In genomic region chr12:96261557-96261956, GRCh38 we compare ENCODE assay signal across 25 cellular contexts.
DNase-seq lines count a peak whose midpoint lies in the region; ATAC-seq and TF ChIP-seq lines count a peak whose summit lies in the region.
"Had no signal": no experiment of that assay in that cellular context is flagged by ENCODE, and none has a peak within 500 bp of the region (broad histone marks: within the 10 kb centered on the region; RNA-seq: fewer than 3 reads in every experiment).

No MANE protein-coding gene starts in this region.

- peaks cover 9% of the 10 kb centered on the region for H3K4me1 Mint-ChIP-seq in CD8-positive, alpha-beta T cell (ENCODE audit: low read depth)
- no peaks in the 10 kb centered on the region for H3K4me1 Mint-ChIP-seq in central memory CD8-positive, alpha-beta T cell
- H3K4me1 Mint-ChIP-seq in memory B cell, result peaks cover 8% of the 10 kb centered on the region

- CTCF ChIA-PET in CD8-positive, alpha-beta T cell (lab: Charles Lee), result interaction anchor here (0.7 to 1.8 kb wide), 4 partner anchors 27 to 204 kb away, joined by 3 to 4 read pairs (median 3); no protein-coding TSS in a partner anchor

- POLR2A ChIA-PET in CD8-positive, alpha-beta T cell (lab: Charles Lee), result no interaction called here

- H3K36me3 ChIP-seq in CD8-positive, alpha-beta T cell (ENCODE audit: insufficient read depth, low read length), result peaks cover 9% of the 10 kb centered on the region
- H3K36me3 ChIP-seq: ovary, Peyer's patch had no signal

- no peak overlapping the region for H3K4me3 Mint-ChIP-seq in CD8-positive, alpha-beta T cell
- no peak overlapping the region for H3K4me3 Mint-ChIP-seq in central memory CD8-positive, alpha-beta T cell
- no peak overlapping the region for H3K4me3 Mint-ChIP-seq in memory B cell
- H3K4me3 Mint-ChIP-seq: activated CD4-positive, alpha-beta T cell treated with anti-CD3 and anti-CD28 coated beads, Interleukin-2, amount 10 ng/mL, durations not matched to agents 7 days and 5 days; activated CD8-positive, alpha-beta memory T cell treated with anti-CD3 and anti-CD28 coated beads, Interleukin-2, amount 10 ng/mL, durations not matched to agents 7 days and 5 days; activated naive CD8-positive, alpha-beta T cell treated with anti-CD3 and anti-CD28 coated beads, Interleukin-2, amount 10 ng/mL, durations not matched to agents 7 days and 5 days; stimulated activated naive B cell treated with anti-CD40 and anti-IgM and Interleukin-4, amounts not matched to agents 10 μg/mL and 1 μg/mL and 100 μg/mL, for 72 hours had no signal

- H3K4me1 ChIP-seq in CD8-positive, alpha-beta T cell (ENCODE audit: insufficient read depth, low read length), result peaks cover 9% of the 10 kb centered on the region

- no peak overlapping the region for H3K4me3 ChIP-seq in CD8-positive, alpha-beta T cell (ENCODE audit: low read depth, low read length)
- H3K4me3 ChIP-seq: BLaER1 treated with 17β-estradiol and CSF1 and Interleukin-3, amounts not matched to agents 10 nM and 100 nM; coronary artery; ovary; Peyer's patch; SJSA1; upper lobe of left lung had no signal

- H3K36me3 Mint-ChIP-seq in CD8-positive, alpha-beta T cell, result peaks cover 56% of the 10 kb centered on the region
- H3K36me3 Mint-ChIP-seq in central memory CD8-positive, alpha-beta T cell (ENCODE audit: insufficient read depth), result peaks cover 45% of the 10 kb centered on the region
- peaks cover 30% of the 10 kb centered on the region for H3K36me3 Mint-ChIP-seq in memory B cell

- no peak for ATAC-seq in CD8-positive, alpha-beta T cell
- ATAC-seq in central memory CD8-positive, alpha-beta T cell (replicated peaks; ENCODE audit: extremely low read depth, poor library complexity, severe bottlenecking), result no peak
- ATAC-seq in memory B cell (ENCODE audit: low read depth), result no peak
- ATAC-seq in GM21390 (IDR thresholded peaks at IDR 0.05; ENCODE audit: unreplicated experiment), result no peak
- ATAC-seq: activated CD8-positive, alpha-beta memory T cell treated with anti-CD3 and anti-CD28 coated beads, Interleukin-2, amount 10 ng/mL, durations not matched to agents 7 days and 5 days; stimulated activated naive B cell treated with anti-CD40 and anti-IgM and Interleukin-4, amounts not matched to agents 10 μg/mL and 1 μg/mL and 100 μg/mL, for 72 hours had no signal

- H3K27me3 Mint-ChIP-seq in CD8-positive, alpha-beta T cell (ENCODE audit: low read depth), result no peaks in the 10 kb centered on the region
- H3K27me3 Mint-ChIP-seq in central memory CD8-positive, alpha-beta T cell, result no peaks in the 10 kb centered on the region
- H3K27me3 Mint-ChIP-seq in memory B cell, result no peaks in the 10 kb centered on the region
- H3K27me3 Mint-ChIP-seq: activated CD4-positive, alpha-beta T cell treated with anti-CD3 and anti-CD28 coated beads, Interleukin-2, amount 10 ng/mL, durations not matched to agents 7 days and 5 days; activated CD8-positive, alpha-beta memory T cell treated with anti-CD3 and anti-CD28 coated beads, Interleukin-2, amount 10 ng/mL, durations not matched to agents 7 days and 5 days; activated naive CD8-positive, alpha-beta T cell treated with anti-CD3 and anti-CD28 coated beads, Interleukin-2, amount 10 ng/mL, durations not matched to agents 7 days and 5 days; stimulated activated naive B cell treated with anti-CD40 and anti-IgM and Interleukin-4, amounts not matched to agents 10 μg/mL and 1 μg/mL and 100 μg/mL, for 72 hours had no signal

- DNase-seq in CD8-positive, alpha-beta T cell, result no peak
- DNase-seq in HT1080 (ENCODE audit: low read depth), result peak; percentile 50
- no peak for DNase-seq in central memory CD8-positive, alpha-beta T cell (ENCODE audit: low spot score in 2 of 2)
- no peak for DNase-seq in memory B cell (ENCODE audit: low spot score in 2 of 2)
- no peak for DNase-seq in COLO668 (lab: John Stamatoyannopoulos, UW; ENCODE audit: unreplicated experiment)
- no peak for DNase-seq in stimulated activated CD4-positive, alpha-beta T cell treated with anti-CD3 and anti-CD28 coated beads, Interleukin-4, amount 100 ng/mL, for 24 hours
- DNase-seq: activated CD4-positive, alpha-beta T cell treated with anti-CD3 and anti-CD28 coated beads, Interleukin-2, amount 10 ng/mL, durations not matched to agents 7 days and 5 days; activated CD8-positive, alpha-beta memory T cell treated with anti-CD3 and anti-CD28 coated beads, Interleukin-2, amount 10 ng/mL, durations not matched to agents 7 days and 5 days; activated naive CD8-positive, alpha-beta T cell treated with anti-CD3 and anti-CD28 coated beads, Interleukin-2, amount 10 ng/mL, durations not matched to agents 7 days and 5 days; activated T-cell treated with anti-CD3 and anti-CD28 coated beads, Interleukin-2, amount 50 U/mL, for 48 hours; aorta; DND-41; GF-D8; GOT3; NCI-H1048; NCI-H1694; NCI-H82; ovary; Peyer's patch; stimulated activated naive B cell treated with anti-CD40 and anti-IgM and Interleukin-4, amounts not matched to agents 10 μg/mL and 1 μg/mL and 100 μg/mL, for 72 hours; upper lobe of left lung had no signal

- no peaks in the 10 kb centered on the region for H3K27me3 ChIP-seq in CD8-positive, alpha-beta T cell (ENCODE audit: insufficient read depth, low read length)
- H3K27me3 ChIP-seq: BLaER1 treated with 17β-estradiol and CSF1 and Interleukin-3, amounts not matched to agents 10 nM and 100 nM; ovary; Peyer's patch; SJSA1; upper lobe of left lung had no signal

- peak overlapping the region; percentile 58 for H3K27ac Mint-ChIP-seq in CD8-positive, alpha-beta T cell
- H3K27ac Mint-ChIP-seq in central memory CD8-positive, alpha-beta T cell (ENCODE audit: low read depth), result peak overlapping the region; percentile 48
- peak overlapping the region; percentile 48 for H3K27ac Mint-ChIP-seq in memory B cell
- H3K27ac Mint-ChIP-seq: activated CD4-positive, alpha-beta T cell treated with anti-CD3 and anti-CD28 coated beads, Interleukin-2, amount 10 ng/mL, durations not matched to agents 7 days and 5 days; activated CD8-positive, alpha-beta memory T cell treated with anti-CD3 and anti-CD28 coated beads, Interleukin-2, amount 10 ng/mL, durations not matched to agents 7 days and 5 days; activated naive CD8-positive, alpha-beta T cell treated with anti-CD3 and anti-CD28 coated beads, Interleukin-2, amount 10 ng/mL, durations not matched to agents 7 days and 5 days had no signal

- no peak for TF ChIP-seq CTCF in CD8-positive, alpha-beta T cell (IDR thresholded peaks at IDR 0.05)

- intact Hi-C loops in CD8-positive, alpha-beta T cell (cut with DNase I, micrococcal nuclease), result no loop called here

- no peak overlapping the region for H3K27ac ChIP-seq in CD8-positive, alpha-beta T cell (ENCODE audit: low read depth, low read length)
- H3K27ac ChIP-seq: BLaER1 treated with 17β-estradiol and CSF1 and Interleukin-3, amounts not matched to agents 10 nM and 100 nM; coronary artery; ovary; SJSA1 had no signal

- no peaks in the 10 kb centered on the region for H3K9me3 ChIP-seq in CD8-positive, alpha-beta T cell (ENCODE audit: low read length)
- H3K9me3 ChIP-seq: BLaER1 treated with 17β-estradiol and CSF1 and Interleukin-3, amounts not matched to agents 10 nM and 100 nM; ovary; Peyer's patch; SJSA1; upper lobe of left lung had no signal

- H3K9me3 Mint-ChIP-seq in CD8-positive, alpha-beta T cell, result no peaks in the 10 kb centered on the region
- H3K9me3 Mint-ChIP-seq in central memory CD8-positive, alpha-beta T cell, result no peaks in the 10 kb centered on the region
- H3K9me3 Mint-ChIP-seq in memory B cell, result no peaks in the 10 kb centered on the region
- H3K9me3 Mint-ChIP-seq: activated CD4-positive, alpha-beta T cell treated with anti-CD3 and anti-CD28 coated beads, Interleukin-2, amount 10 ng/mL, durations not matched to agents 7 days and 5 days; activated naive CD8-positive, alpha-beta T cell treated with anti-CD3 and anti-CD28 coated beads, Interleukin-2, amount 10 ng/mL, durations not matched to agents 7 days and 5 days; stimulated activated naive B cell treated with anti-CD40 and anti-IgM and Interleukin-4, amounts not matched to agents 10 μg/mL and 1 μg/mL and 100 μg/mL, for 72 hours had no signal
